Comparison of ENCODE assay signal across 18 cellular contexts in genomic region chr6:57261896-57262295, GRCh38. TPM values are rescaled to one million over a fixed set of nuclear protein-coding genes. Genes with fewer than 3 reads are reported as not detected.
A peak's percentile ranks its signal among the peaks of the same experiment; 100 is the strongest.
DNase-seq lines count a peak whose midpoint lies in the region; ATAC-seq and TF ChIP-seq lines count a peak whose summit lies in the region.
"Had no signal": no experiment of that assay in that cellular context is flagged by ENCODE, and none has a peak within 500 bp of the region (broad histone marks: within the 10 kb centered on the region; RNA-seq: fewer than 3 reads in every experiment).

No MANE protein-coding gene starts in this region.

- H3K27ac ChIP-seq in coronary artery (peak overlapping the region; percentile 79 to 81), left lung (peak overlapping the region in 1 of 2 donors; percentile 54)

- no peaks in the 10 kb centered on the region for H3K4me1 ChIP-seq in left lung

- H3K9me3 Mint-ChIP-seq in HFFc6, result no peaks in the 10 kb centered on the region
- H3K9me3 Mint-ChIP-seq: activated T-cell treated with anti-CD3 and anti-CD28 coated beads, Interleukin-2, amount 50 U/mL, for 24 hours; natural killer cell treated with Interleukin-12 subunit alpha and Interleukin-12 subunit beta and Interleukin-15 and Interleukin-18, amount 100 ng/mL, for 72 hours; stimulated activated naive CD8-positive, alpha-beta T cell treated with anti-CD3 and anti-CD28 coated beads, Interleukin-15, amount 100 ng/mL, for 72 hours had no signal

- TF ChIP-seq CTCF in HFFc6 (IDR thresholded peaks at IDR 0.05) (no peak), coronary artery (IDR thresholded peaks at IDR 0.05) (no peak), left lung (IDR thresholded peaks at IDR 0.05) (no peak)

- peak overlapping the region; percentile 98 for H3K27ac Mint-ChIP-seq in HFFc6
- H3K27ac Mint-ChIP-seq: activated T-cell treated with anti-CD3 and anti-CD28 coated beads, Interleukin-2, amount 50 U/mL, for 24 hours; natural killer cell treated with Interleukin-12 subunit alpha and Interleukin-12 subunit beta and Interleukin-15 and Interleukin-18, amount 100 ng/mL, for 72 hours had no signal

- no peaks in the 10 kb centered on the region for H3K36me3 ChIP-seq in left lung

- in situ Hi-C loops in KBM-7 (cut with MboI; ENCODE audit: low pct_unique_long_range_greater_than_20kb, low sequenced_read_pairs), result no loop called here

- DNase-seq in HFFc6 (no peak), coronary artery (ENCODE audit: low spot score) (no peak), left lung (no peak), stromal cell of bone marrow (ENCODE audit: low read depth) (peak; percentile 65), NCI-H345 (lab: John Stamatoyannopoulos, UW) (no peak), NCI-H82 treated with DMSO at 0.1 percent for 48 hours (lab: John Stamatoyannopoulos, UW; ENCODE audit: unreplicated experiment) (no peak), KBM-7 (no peak), OCI-M2 (lab: John Stamatoyannopoulos, UW; ENCODE audit: unreplicated experiment) (no peak)
- DNase-seq: activated T-cell treated with anti-CD3 and anti-CD28 coated beads, Interleukin-2, amount 50 U/mL, for 24 hours; DMS 273 treated with DMSO at 0.1 percent for 48 hours; H7; Kasumi-1; NCI-H1694; NCI-H526 treated with DMSO at 0.1 percent for 48 hours; stimulated activated naive CD8-positive, alpha-beta T cell treated with anti-CD3 and anti-CD28 coated beads, Interleukin-15, amount 100 ng/mL, for 72 hours; T-helper 2 cell had no signal

- H3K4me1 Mint-ChIP-seq in HFFc6 (ENCODE audit: low read depth), result peaks cover 100% of the 10 kb centered on the region

- intact Hi-C loops in left lung (cut with DNase I), result no loop called here

- peaks cover 13% of the 10 kb centered on the region for H3K36me3 Mint-ChIP-seq in HFFc6 (ENCODE audit: low read depth)
- H3K36me3 Mint-ChIP-seq: natural killer cell treated with Interleukin-12 subunit alpha and Interleukin-12 subunit beta and Interleukin-15 and Interleukin-18, amount 100 ng/mL, for 72 hours had no signal

- H3K4me3 Mint-ChIP-seq in HFFc6, result peak overlapping the region; percentile 68
- H3K4me3 Mint-ChIP-seq: activated T-cell treated with anti-CD3 and anti-CD28 coated beads, Interleukin-2, amount 50 U/mL, for 24 hours; natural killer cell treated with Interleukin-12 subunit alpha and Interleukin-12 subunit beta and Interleukin-15 and Interleukin-18, amount 100 ng/mL, for 72 hours; stimulated activated naive CD8-positive, alpha-beta T cell treated with anti-CD3 and anti-CD28 coated beads, Interleukin-15, amount 100 ng/mL, for 72 hours had no signal

- H3K27me3 ChIP-seq in left lung, result no peaks in the 10 kb centered on the region

- ATAC-seq in left lung, result peak; percentile 32
- ATAC-seq: left colon; natural killer cell treated with Interleukin-12 subunit alpha and Interleukin-12 subunit beta and Interleukin-15 and Interleukin-18, amount 100 ng/mL, for 72 hours had no signal

- H3K4me3 ChIP-seq in coronary artery (no peak overlapping the region), left lung (no peak overlapping the region)

- H3K9me3 ChIP-seq in left lung, result no peaks in the 10 kb centered on the region

- H3K27me3 Mint-ChIP-seq in HFFc6 (ENCODE audit: insufficient read depth), result no peaks in the 10 kb centered on the region; the same call in 1 of the 2 replicates

RNA-seq across cellular contexts. Expression of gene RAB23, which starts 39.8 kb away (rescaled TPM):
- total RNA-seq in HFFc6 (2021; fragmentation: NEBNext Ultra II Directional; extraction: Animal tissue kit (Norgen Biotek cat#: 25700)), result 10 to 100 TPM; 23.1 to 30.3 (median 28.9) TPM
- total RNA-seq in left lung, result 10 to 100 TPM; 14.0 to 21.7 TPM

RNA-seq across cellular contexts. Expression of gene PRIM2, which starts 55.5 kb away (rescaled TPM):
- total RNA-seq in HFFc6 (2021; fragmentation: NEBNext Ultra II Directional; extraction: Animal tissue kit (Norgen Biotek cat#: 25700)), result 10 to 100 TPM; 32.6 to 46.8 (median 43.0) TPM
- total RNA-seq in left lung, result 10 to 100 TPM; 11.2 to 14.9 TPM
